ENCODE assay signal across 1 cellular context in the genomic region with DNA sequence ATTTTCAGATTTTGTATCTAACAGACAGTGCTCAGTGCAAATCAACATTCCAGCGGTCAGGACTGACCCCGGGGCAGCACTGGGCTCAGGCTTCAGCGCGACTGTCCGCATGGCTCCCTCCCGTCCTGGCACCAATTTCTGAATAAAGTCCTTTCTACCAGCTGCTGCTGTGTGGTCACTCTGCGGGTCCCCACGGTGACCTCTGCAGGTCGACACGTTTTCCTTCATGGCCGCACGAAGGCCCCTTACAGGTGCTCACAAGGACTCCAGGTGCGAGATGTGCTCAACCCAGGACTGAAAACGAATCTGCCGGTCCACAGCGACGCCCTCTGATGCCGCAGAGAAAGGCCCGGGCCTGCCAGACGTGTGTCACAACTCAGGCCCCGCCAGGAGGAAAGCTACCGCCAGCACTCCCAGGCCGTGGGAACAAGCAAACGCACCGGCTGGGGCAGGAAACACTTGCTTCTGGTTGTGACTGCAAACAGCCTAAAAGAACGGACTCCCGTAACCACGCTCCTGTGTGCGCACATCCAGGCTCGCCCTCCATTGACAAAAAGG.
TF ChIP-seq lines count a peak whose summit lies in the region.

No MANE protein-coding gene starts in this region.

TF ChIP-seq in GM12878, 131 proteins besides CTCF, POLR2A, EP300 and RAD21:
- TF ChIP-seq ZZZ3 (IDR thresholded peaks at IDR 0.05; ENCODE audit: control insufficient read depth, insufficient read length, low read depth) (no peak), NR2C2 (IDR thresholded peaks at IDR 0.05; ENCODE audit: borderline replicate concordance, control insufficient read depth, insufficient read length, low read depth) (no peak), USF1 (IDR thresholded peaks at IDR 0.05; ENCODE audit: borderline replicate concordance, extremely low read length, insufficient read depth, low read depth, low read length) (no peak), NR2F1 (conservative IDR thresholded peaks at IDR 0.05) (no peak), BCLAF1 (IDR thresholded peaks at IDR 0.05) (no peak), CBX5 (IDR thresholded peaks at IDR 0.05; ENCODE audit: low read depth) (no peak)
